ENCODE assay signal across 17 cellular contexts in genomic region chr4:134089885-134090284, GRCh38.
DNase-seq lines count a peak whose midpoint lies in the region; ATAC-seq, FAIRE-seq and TF ChIP-seq lines count a peak whose summit lies in the region.
"Had no signal": no experiment of that assay in that cellular context is flagged by ENCODE, and none has a peak within 500 bp of the region (broad histone marks: within the 10 kb centered on the region; RNA-seq: fewer than 3 reads in every experiment).

No MANE protein-coding gene starts in this region.

- no peaks in the 10 kb centered on the region for H3K36me3 Mint-ChIP-seq in endothelial cell (ENCODE audit: low read depth, unreplicated experiment)
- H3K36me3 Mint-ChIP-seq: CD14-positive monocyte; CD8-positive, alpha-beta T cell had no signal

- peaks cover 1% of the 10 kb centered on the region for H3K27me3 Mint-ChIP-seq in endothelial cell (ENCODE audit: unreplicated experiment)

- DNase-seq in NCI-H226 (peak; percentile 67), bronchial epithelial cell (ENCODE audit: low read depth) (peak; percentile 9), kidney glomerular epithelial cell (lab: John Stamatoyannopoulos, UW) (peak; percentile 18), dedifferentiated amniotic fluid mesenchymal stem cell (ENCODE audit: extremely low spot score) (no peak), iPS-NIHi7 (ENCODE audit: extremely low spot score) (no peak), endothelial cell (ENCODE audit: low spot score) (no peak)
- DNase-seq: CD8-positive, alpha-beta T cell; COR-L47; DMS53; H7 had no signal

- no peaks in the 10 kb centered on the region for H3K36me3 ChIP-seq in bronchial epithelial cell (ENCODE audit: control insufficient read depth, insufficient read depth, low read length)

- H3K4me1 Mint-ChIP-seq in endothelial cell (ENCODE audit: unreplicated experiment), result no peaks in the 10 kb centered on the region
- H3K4me1 Mint-ChIP-seq: CD14-positive monocyte had no signal

- H3K27me3 ChIP-seq in bronchial epithelial cell (ENCODE audit: control insufficient read depth, insufficient read depth, low read length), result no peaks in the 10 kb centered on the region

- no peak for ATAC-seq in GM19324 (IDR thresholded peaks at IDR 0.05; ENCODE audit: low FRiP score, unreplicated experiment)
- ATAC-seq: CD8-positive, alpha-beta T cell; GM12878; GM23338; HepG2 had no signal

- no peak overlapping the region for H3K27ac Mint-ChIP-seq in endothelial cell (ENCODE audit: unreplicated experiment)
- H3K27ac Mint-ChIP-seq: CD14-positive monocyte; CD8-positive, alpha-beta T cell; GM23338 had no signal

- H3K9me3 Mint-ChIP-seq in endothelial cell (ENCODE audit: unreplicated experiment), result no peaks in the 10 kb centered on the region

- TF ChIP-seq CTCF in bronchial epithelial cell (IDR thresholded peaks at IDR 0.05; ENCODE audit: insufficient read depth, low read length, severe bottlenecking) (no peak), endothelial cell (IDR thresholded peaks at IDR 0.05; ENCODE audit: unreplicated experiment) (no peak)

- FAIRE-seq in bronchial epithelial cell (lab: Jason Lieb, UNC), result no peak
- FAIRE-seq: GM12878, GM18507, HepG2, HTR-8/SVneo had no signal

- H3K4me3 ChIP-seq in bronchial epithelial cell (ENCODE audit: low read depth, low read length), result no peak overlapping the region
- H3K4me3 ChIP-seq: GM12878, GM23338 had no signal

- no peak overlapping the region for H3K4me3 Mint-ChIP-seq in endothelial cell (ENCODE audit: unreplicated experiment)
- H3K4me3 Mint-ChIP-seq: CD14-positive monocyte; CD8-positive, alpha-beta T cell; GM23338 had no signal

Comparison
In these comparisons a context has a peak if more than half of its experiments do, and no peak if none do; other contexts are left out.
1. DNase-seq: peak in NCI-H226 (single experiment), bronchial epithelial cell (single experiment) and kidney glomerular epithelial cell (single experiment); none in dedifferentiated amniotic fluid mesenchymal stem cell (single experiment), iPS-NIHi7 (single experiment) and endothelial cell (single experiment).